In the genomic region with DNA sequence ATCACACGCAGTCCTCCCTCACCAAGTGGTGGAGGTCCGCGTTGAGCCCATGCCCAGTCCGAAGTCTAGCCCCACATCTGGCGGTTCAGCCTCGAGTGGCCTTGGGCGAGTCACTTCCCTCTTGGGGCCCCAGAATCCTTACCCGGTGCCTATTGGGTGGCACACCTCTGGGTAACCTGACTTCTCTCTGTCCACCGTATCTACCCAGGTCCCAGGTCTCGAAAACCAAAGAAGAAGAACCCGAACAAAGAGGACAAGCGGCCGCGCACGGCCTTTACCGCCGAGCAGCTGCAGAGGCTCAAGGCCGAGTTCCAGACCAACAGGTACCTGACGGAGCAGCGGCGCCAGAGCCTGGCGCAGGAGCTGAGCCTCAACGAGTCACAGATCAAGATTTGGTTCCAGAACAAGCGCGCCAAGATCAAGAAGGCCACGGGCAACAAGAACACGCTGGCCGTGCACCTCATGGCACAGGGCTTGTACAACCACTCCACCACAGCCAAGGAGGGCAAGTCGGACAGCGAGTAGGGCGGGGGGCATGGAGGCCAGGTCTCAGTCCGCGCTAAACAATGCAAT, we compare ENCODE assay signal across 20 cellular contexts. TPM values are rescaled to one million over a fixed set of nuclear protein-coding genes. Genes with fewer than 3 reads are reported as not detected.
"Had no signal": no experiment of that assay in that cellular context is flagged by ENCODE, and none has a peak within 500 bp of the region (broad histone marks: within the 10 kb centered on the region; RNA-seq: fewer than 3 reads in every experiment).

No MANE protein-coding gene starts in this region.

- H3K36me3 Mint-ChIP-seq: activated CD4-positive, alpha-beta memory T cell treated with anti-CD3 and anti-CD28 coated beads for 36 hours; activated naive CD8-positive, alpha-beta T cell; brain had no signal

- DNase-seq: activated CD4-positive, alpha-beta memory T cell treated with anti-CD3 and anti-CD28 coated beads for 36 hours; activated CD4-positive, alpha-beta T cell treated with anti-CD3 and anti-CD28 coated beads for 36 hours; activated gamma-delta T cell; activated T-cell treated with anti-CD3 and anti-CD28 coated beads, Interleukin-2, amount 50 U/mL, for 4 hours; amniotic stem cell; central memory CD4-positive, alpha-beta T cell; cortex of kidney; effector CD4-positive, alpha-beta T cell; foreskin melanocyte; stimulated activated CD4-positive, alpha-beta T cell treated with anti-CD3 and anti-CD28 coated beads, Interleukin-4, amount 100 ng/mL, for 24 hours; stimulated activated CD8-positive, alpha-beta memory T cell treated with anti-CD3 and anti-CD28 coated beads, Interleukin-4, amount 100 ng/mL, for 48 hours; stimulated activated naive CD8-positive, alpha-beta T cell treated with anti-CD3 and anti-CD28 coated beads, Interleukin-15, Interleukin-2, amounts not matched to agents 100 U/mL and 50 U/mL, for 24 hours; T-helper 17 cell; WERI-Rb-1 had no signal

- H3K9me3 Mint-ChIP-seq: activated CD4-positive, alpha-beta memory T cell treated with anti-CD3 and anti-CD28 coated beads for 36 hours; activated T-cell treated with anti-CD3 and anti-CD28 coated beads, Interleukin-2, amount 50 U/mL, for 4 hours; brain had no signal

- H3K9me3 ChIP-seq: suprapubic skin, upper lobe of left lung had no signal

- ATAC-seq: activated CD4-positive, alpha-beta T cell treated with anti-CD3 and anti-CD28 coated beads for 36 hours; activated T-cell treated with anti-CD3 and anti-CD28 coated beads, Interleukin-2, amount 50 U/mL, for 4 hours; stimulated activated naive CD8-positive, alpha-beta T cell treated with anti-CD3 and anti-CD28 coated beads, Interleukin-15, Interleukin-2, amounts not matched to agents 100 U/mL and 50 U/mL, for 24 hours; T-helper 17 cell had no signal

- H3K27ac Mint-ChIP-seq: activated CD4-positive, alpha-beta memory T cell treated with anti-CD3 and anti-CD28 coated beads for 36 hours; activated CD4-positive, alpha-beta T cell treated with anti-CD3 and anti-CD28 coated beads for 36 hours; activated naive CD8-positive, alpha-beta T cell; T-helper 17 cell had no signal

- H3K4me3 Mint-ChIP-seq: activated CD4-positive, alpha-beta memory T cell treated with anti-CD3 and anti-CD28 coated beads for 36 hours; activated CD4-positive, alpha-beta T cell treated with anti-CD3 and anti-CD28 coated beads for 36 hours; activated naive CD8-positive, alpha-beta T cell; activated T-cell treated with anti-CD3 and anti-CD28 coated beads, Interleukin-2, amount 50 U/mL, for 4 hours; T-helper 17 cell had no signal

- H3K4me3 ChIP-seq: suprapubic skin, upper lobe of left lung had no signal

- H3K27ac ChIP-seq: epithelial cell of prostate, suprapubic skin, upper lobe of left lung, WERI-Rb-1 had no signal

- H3K36me3 ChIP-seq: suprapubic skin, upper lobe of left lung, WERI-Rb-1 had no signal

RNA-seq across cellular contexts. Expression of gene EN2, which starts 4.3 kb away (rescaled TPM):
- total RNA-seq: activated CD4-positive, alpha-beta memory T cell treated with anti-CD3 and anti-CD28 coated beads for 36 hours; activated CD4-positive, alpha-beta T cell treated with anti-CD3 and anti-CD28 coated beads for 36 hours; activated T-cell treated with anti-CD3 and anti-CD28 coated beads, Interleukin-2, amount 50 U/mL, for 4 hours; fibroblast of lung; T-helper 17 cell; upper lobe of left lung had no signal
